Comparison of ENCODE assay signal across 8 cellular contexts in the genomic region with DNA sequence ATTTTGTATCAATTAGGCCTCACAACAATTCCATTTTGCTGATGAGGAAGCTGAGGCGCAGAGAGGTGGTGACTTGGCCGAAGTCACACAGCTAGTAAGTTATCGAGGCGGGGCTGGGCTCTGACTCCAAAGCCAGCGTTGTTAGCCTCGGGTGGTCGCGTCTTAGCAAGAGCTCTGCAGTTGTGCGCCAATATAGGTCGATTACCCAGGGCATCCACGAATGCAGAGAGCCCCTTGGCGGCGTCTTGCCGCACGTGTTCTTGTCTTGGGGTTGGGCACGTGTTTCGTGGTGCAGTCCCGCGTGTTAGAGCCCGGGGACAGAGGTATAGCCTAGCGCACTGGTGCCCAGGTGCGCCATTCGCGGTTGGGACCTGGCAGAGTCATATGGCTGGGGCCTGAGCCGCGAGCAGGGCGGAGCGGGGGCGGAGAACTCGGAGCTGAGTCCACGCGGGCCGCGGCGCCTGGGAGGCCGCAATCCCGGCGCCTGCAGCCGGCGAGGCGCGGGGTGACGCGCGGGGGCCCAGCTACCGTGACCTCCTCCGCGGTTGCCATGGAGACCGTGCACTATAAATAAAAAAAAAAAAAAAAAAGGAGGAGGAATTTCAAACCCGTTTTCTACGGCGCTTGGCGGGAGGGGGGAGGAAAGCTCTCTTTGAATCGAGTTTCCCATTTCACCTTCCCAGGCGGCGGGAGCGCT.
A peak's percentile ranks its signal among the peaks of the same experiment; 100 is the strongest.
DNase-seq lines count a peak whose midpoint lies in the region; ATAC-seq and TF ChIP-seq lines count a peak whose summit lies in the region.

No MANE protein-coding gene starts in this region.

- no peak overlapping the region for H3K27ac ChIP-seq in subcutaneous abdominal adipose tissue (ENCODE audit: low read depth, low read length)

- peak overlapping the region; percentile 22 to 65 (median 38) for H3K4me3 ChIP-seq in subcutaneous abdominal adipose tissue (ENCODE audit: low read depth in 1 of 5, low read length in 5 of 5)

- TF ChIP-seq POLR2A in erythroblast (IDR thresholded peaks at IDR 0.05; ENCODE audit: low read length), result no peak

- H3K4me1 ChIP-seq in subcutaneous abdominal adipose tissue (ENCODE audit: control insufficient read depth in 5 of 5, insufficient read depth in 5 of 5, low read length in 5 of 5), result peaks cover 7 to 36% (median 32%) of the 10 kb centered on the region in 5 donors

- DNase-seq in NCI-H2029 (lab: John Stamatoyannopoulos, UW) (peak; percentile 62), NCI-H2029 treated with DMSO at 0.1 percent for 48 hours (lab: John Stamatoyannopoulos, UW) (no peak), NCI-H2196 (lab: John Stamatoyannopoulos, UW; ENCODE audit: unreplicated experiment) (peak; percentile 77), erythroblast (lab: John Stamatoyannopoulos, UW) (peak; percentile 52 to 66), myocyte (ENCODE audit: low read depth) (peak; percentile 57)
- peak; percentile 71 for DNase-seq in activated CD8-positive, alpha-beta memory T cell treated with anti-CD3 and anti-CD28 coated beads, Interleukin-2, amount 50 U/mL, for 48 hours

- H3K27me3 ChIP-seq in subcutaneous abdominal adipose tissue (ENCODE audit: control insufficient read depth in 5 of 5, insufficient read depth in 4 of 5, low read length in 5 of 5), result peaks cover 0 to 4% (median 0%) of the 10 kb centered on the region in 5 donors

- no peaks in the 10 kb centered on the region for H3K9me3 ChIP-seq in subcutaneous abdominal adipose tissue (ENCODE audit: control insufficient read depth in 5 of 5, low read length in 5 of 5)

- H3K36me3 ChIP-seq in subcutaneous abdominal adipose tissue (ENCODE audit: control insufficient read depth in 5 of 5, insufficient read depth in 5 of 5, low read length in 5 of 5), result no peaks in the 10 kb centered on the region

- H3K9ac ChIP-seq in subcutaneous abdominal adipose tissue (ENCODE audit: low read length in 5 of 5), result peak overlapping the region in 1 of 5 donors; percentile 25

- ATAC-seq in HG03025 (IDR thresholded peaks at IDR 0.05; ENCODE audit: low FRiP score, unreplicated experiment), result no peak
